Comparison of ENCODE assay signal across 24 cellular contexts in the genomic region with DNA sequence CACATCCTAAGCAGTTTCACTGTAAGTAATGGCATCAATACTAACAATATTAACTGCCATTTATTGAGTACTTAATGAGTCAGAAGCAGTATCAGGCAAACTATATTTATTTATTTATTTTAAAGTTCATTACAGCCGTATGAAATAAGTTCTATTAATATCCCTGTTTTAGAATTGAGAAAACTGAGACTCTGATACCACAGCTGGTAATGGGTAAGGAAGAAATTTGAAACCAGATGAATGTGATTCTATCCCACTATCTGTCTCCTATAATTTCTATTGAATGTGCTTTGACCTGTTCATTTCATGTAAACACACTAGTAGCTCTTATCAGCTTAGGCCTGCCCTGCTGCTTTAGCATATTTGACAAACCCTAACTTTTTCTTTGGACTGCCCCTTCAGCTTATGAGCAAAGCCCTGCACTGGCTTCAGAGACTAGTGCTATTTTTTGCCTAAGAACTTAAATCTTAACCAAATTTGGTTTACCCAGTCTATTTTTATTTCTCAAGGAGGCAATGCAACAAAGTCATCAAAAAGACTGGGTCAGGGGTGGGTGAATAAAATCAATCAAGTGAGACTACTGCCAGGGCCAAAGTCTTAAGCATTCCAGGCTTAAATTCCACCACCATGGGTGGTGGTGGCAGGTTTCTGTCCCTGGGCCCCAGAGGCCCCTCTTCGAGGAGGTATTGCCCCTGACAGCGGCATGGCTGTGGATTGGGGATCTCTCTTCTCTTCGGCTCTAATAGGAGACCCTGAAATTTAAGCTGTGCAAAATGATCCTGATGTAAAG.
DNase-seq lines count a peak whose midpoint lies in the region; ATAC-seq and TF ChIP-seq lines count a peak whose summit lies in the region.
"Had no signal": no experiment of that assay in that cellular context is flagged by ENCODE, and none has a peak within 500 bp of the region (broad histone marks: within the 10 kb centered on the region; RNA-seq: fewer than 3 reads in every experiment).

No MANE protein-coding gene starts in this region.

- CTCF ChIA-PET in WTC11 (lab: Charles Lee), result interaction anchor here (0.8 to 1.5 kb wide), 2 partner anchors 101 to 212 kb away, joined by 3 to 5 read pairs; no protein-coding TSS in a partner anchor

- H3K36me3 Mint-ChIP-seq in WTC11, result no peaks in the 10 kb centered on the region
- H3K36me3 Mint-ChIP-seq: memory B cell; naive thymus-derived CD8-positive, alpha-beta T cell had no signal

- peak overlapping the region in 7 of 10 donors; percentile 3 to 67 (median 33) for H3K27ac ChIP-seq in heart right ventricle
- H3K27ac ChIP-seq in thyroid gland, result peak overlapping the region; percentile 12 to 39 (median 33)
- H3K27ac ChIP-seq: breast epithelium, prostate gland, uterus, WERI-Rb-1 had no signal

- intact Hi-C loops in heart right ventricle (cut with DNase I), result loop anchor here in 2 of 10 donors (5.0 to 10.0 kb wide), 3 partner anchors 103 to 575 kb away; no protein-coding TSS in a partner anchor
- intact Hi-C loops in Right ventricle myocardium superior (cut with DNase I), result no loop called here
- intact Hi-C loops in thyroid gland (cut with DNase I), result no loop called here

- H3K4me3 Mint-ChIP-seq in WTC11, result no peak overlapping the region
- H3K4me3 Mint-ChIP-seq: dendritic cell treated with granulocyte-macrophage colony-stimulating factor and Interleukin-4, amounts not matched to agents 40 ng/mL and 50 ng/mL, for 4 days; memory B cell; naive thymus-derived CD8-positive, alpha-beta T cell had no signal

- H3K27me3 Mint-ChIP-seq in WTC11 (ENCODE audit: low read depth), result no peaks in the 10 kb centered on the region
- H3K27me3 Mint-ChIP-seq: dendritic cell treated with granulocyte-macrophage colony-stimulating factor and Interleukin-4, amounts not matched to agents 40 ng/mL and 50 ng/mL, for 4 days; memory B cell had no signal

- no peak for DNase-seq in heart right ventricle
- DNase-seq in Right ventricle myocardium superior, result no peak
- peak; percentile 18 for DNase-seq in WTC11 (ENCODE audit: low spot score)
- peak; percentile 69 for DNase-seq in myocyte (ENCODE audit: low read depth)
- peak; percentile 18 to 23 for DNase-seq in thyroid gland
- DNase-seq in activated CD8-positive, alpha-beta memory T cell treated with anti-CD3 and anti-CD28 coated beads for 24 hours, result no peak
- DNase-seq in anterior cingulate cortex (lab: John Stamatoyannopoulos, UW), result no peak
- no peak for DNase-seq in hippocampal formation (lab: John Stamatoyannopoulos, UW)
- DNase-seq: activated CD8-positive, alpha-beta memory T cell treated with anti-CD3 and anti-CD28 coated beads, Interleukin-2, amount 50 U/mL, for 48 hours; activated effector memory CD4-positive, alpha-beta T cell treated with anti-CD3 and anti-CD28 coated beads, Interleukin-2, amount 50 U/mL, for 16 hours; C1 segment of cervical spinal cord; HCEC 1CT; islet precursor cell; Kasumi-1; naive thymus-derived CD8-positive, alpha-beta T cell; NCI-H1105 treated with DMSO at 0.1 percent for 48 hours; substantia nigra; uterus; WERI-Rb-1 had no signal

- no peak for TF ChIP-seq POLR2A in thyroid gland (IDR thresholded peaks at IDR 0.05)

- H3K27ac Mint-ChIP-seq in WTC11, result no peak overlapping the region
- H3K27ac Mint-ChIP-seq: dendritic cell treated with granulocyte-macrophage colony-stimulating factor and Interleukin-4, amounts not matched to agents 40 ng/mL and 50 ng/mL, for 4 days; memory B cell; naive thymus-derived CD8-positive, alpha-beta T cell had no signal

- no peak overlapping the region for H3K4me3 ChIP-seq in heart right ventricle
- H3K4me3 ChIP-seq in thyroid gland (replicated peaks in 1 of 3), result no peak overlapping the region
- H3K4me3 ChIP-seq: breast epithelium, prostate gland, uterus had no signal

- H3K9me3 ChIP-seq in heart right ventricle (no peaks in the 10 kb centered on the region), thyroid gland (no peaks in the 10 kb centered on the region)
- H3K9me3 ChIP-seq: breast epithelium, prostate gland, uterus had no signal

- no peaks in the 10 kb centered on the region for H3K36me3 ChIP-seq in heart right ventricle
- H3K36me3 ChIP-seq in thyroid gland, result no peaks in the 10 kb centered on the region
- H3K36me3 ChIP-seq: breast epithelium, prostate gland, uterus, WERI-Rb-1 had no signal

- POLR2A ChIA-PET in WTC11 (lab: Charles Lee), result no interaction called here

- H3K4me1 ChIP-seq in heart right ventricle (peaks cover 0 to 53% (median 26%) of the 10 kb centered on the region in 9 donors), thyroid gland (peaks cover 18 to 27% of the 10 kb centered on the region in 2 donors)
- H3K4me1 ChIP-seq: breast epithelium, prostate gland, uterus had no signal

- peaks cover 49% of the 10 kb centered on the region for H3K4me1 Mint-ChIP-seq in WTC11
- H3K4me1 Mint-ChIP-seq: naive thymus-derived CD8-positive, alpha-beta T cell had no signal

- ATAC-seq in heart right ventricle (peak in 1 of 8 donors; percentile 21), Right ventricle myocardium superior (ENCODE audit: poor library complexity) (no peak), WTC11 (peak; percentile 56)
- ATAC-seq: naive thymus-derived CD8-positive, alpha-beta T cell; Panc1 had no signal

- H3K27me3 ChIP-seq in heart right ventricle (no peaks in the 10 kb centered on the region), thyroid gland (no peaks in the 10 kb centered on the region)
- H3K27me3 ChIP-seq: breast epithelium, uterus had no signal

- H3K9me3 Mint-ChIP-seq in WTC11, result no peaks in the 10 kb centered on the region
- H3K9me3 Mint-ChIP-seq: dendritic cell treated with granulocyte-macrophage colony-stimulating factor and Interleukin-4, amounts not matched to agents 40 ng/mL and 50 ng/mL, for 4 days; naive thymus-derived CD8-positive, alpha-beta T cell had no signal

- WGBS in heart right ventricle, 2 donors, result 72% methylated on average over 4 of the region's 4 CpGs
- 58 to 64% methylated on average over 4 of the region's 4 CpGs for WGBS in thyroid gland, 2 donors

- TF ChIP-seq CTCF in heart right ventricle (IDR thresholded peaks at IDR 0.05) (no peak), WTC11 (IDR thresholded peaks at IDR 0.05) (no peak), thyroid gland (IDR thresholded peaks at IDR 0.05) (no peak)

TF ChIP-seq in WTC11, 78 proteins besides CTCF, POLR2A, EP300 and RAD21:
- TF ChIP-seq ZNF671 (CRISPR knock-in tag; IDR thresholded peaks at IDR 0.05), result no peak
- TF ChIP-seq, protein P1, sequence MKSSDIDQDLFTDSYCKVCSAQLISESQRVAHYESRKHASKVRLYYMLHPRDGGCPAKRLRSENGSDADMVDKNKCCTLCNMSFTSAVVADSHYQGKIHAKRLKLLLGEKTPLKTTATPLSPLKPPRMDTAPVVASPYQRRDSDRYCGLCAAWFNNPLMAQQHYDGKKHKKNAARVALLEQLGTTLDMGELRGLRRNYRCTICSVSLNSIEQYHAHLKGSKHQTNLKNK (CRISPR knock-in tag; IDR thresholded peaks at IDR 0.05), result no peak
- TF ChIP-seq, protein P2, sequence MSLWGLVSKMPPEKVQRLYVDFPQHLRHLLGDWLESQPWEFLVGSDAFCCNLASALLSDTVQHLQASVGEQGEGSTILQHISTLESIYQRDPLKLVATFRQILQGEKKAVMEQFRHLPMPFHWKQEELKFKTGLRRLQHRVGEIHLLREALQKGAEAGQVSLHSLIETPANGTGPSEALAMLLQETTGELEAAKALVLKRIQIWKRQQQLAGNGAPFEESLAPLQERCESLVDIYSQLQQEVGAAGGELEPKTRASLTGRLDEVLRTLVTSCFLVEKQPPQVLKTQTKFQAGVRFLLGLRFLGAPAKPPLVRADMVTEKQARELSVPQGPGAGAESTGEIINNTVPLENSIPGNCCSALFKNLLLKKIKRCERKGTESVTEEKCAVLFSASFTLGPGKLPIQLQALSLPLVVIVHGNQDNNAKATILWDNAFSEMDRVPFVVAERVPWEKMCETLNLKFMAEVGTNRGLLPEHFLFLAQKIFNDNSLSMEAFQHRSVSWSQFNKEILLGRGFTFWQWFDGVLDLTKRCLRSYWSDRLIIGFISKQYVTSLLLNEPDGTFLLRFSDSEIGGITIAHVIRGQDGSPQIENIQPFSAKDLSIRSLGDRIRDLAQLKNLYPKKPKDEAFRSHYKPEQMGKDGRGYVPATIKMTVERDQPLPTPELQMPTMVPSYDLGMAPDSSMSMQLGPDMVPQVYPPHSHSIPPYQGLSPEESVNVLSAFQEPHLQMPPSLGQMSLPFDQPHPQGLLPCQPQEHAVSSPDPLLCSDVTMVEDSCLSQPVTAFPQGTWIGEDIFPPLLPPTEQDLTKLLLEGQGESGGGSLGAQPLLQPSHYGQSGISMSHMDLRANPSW (CRISPR knock-in tag; conservative IDR thresholded peaks at IDR 0.05; ENCODE audit: low read depth), result no peak
- TF ChIP-seq, protein P3, sequence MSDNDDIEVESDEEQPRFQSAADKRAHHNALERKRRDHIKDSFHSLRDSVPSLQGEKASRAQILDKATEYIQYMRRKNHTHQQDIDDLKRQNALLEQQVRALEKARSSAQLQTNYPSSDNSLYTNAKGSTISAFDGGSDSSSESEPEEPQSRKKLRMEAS (CRISPR knock-in tag; IDR thresholded peaks at IDR 0.05), result no peak
- TF ChIP-seq NFE2L1 (CRISPR knock-in tag; IDR thresholded peaks at IDR 0.05), result no peak
- TF ChIP-seq CREM (CRISPR knock-in tag; IDR thresholded peaks at IDR 0.05), result no peak
TF ChIP-seq in WTC11: peak in this region for 0.

Comparison
In these comparisons a context has a peak if more than half of its experiments do, and no peak if none do; other contexts are left out.
1. DNase-seq: peak in WTC11 (single experiment), myocyte (single experiment) and thyroid gland (2 of 2); none in heart right ventricle (0 of 2), Right ventricle myocardium superior (single experiment), activated CD8-positive, alpha-beta memory T cell treated with anti-CD3 and anti-CD28 coated beads for 24 hours (single experiment), anterior cingulate cortex (0 of 58) and hippocampal formation (0 of 2).